Comparison of ENCODE assay signal across 8 cellular contexts in the genomic region with DNA sequence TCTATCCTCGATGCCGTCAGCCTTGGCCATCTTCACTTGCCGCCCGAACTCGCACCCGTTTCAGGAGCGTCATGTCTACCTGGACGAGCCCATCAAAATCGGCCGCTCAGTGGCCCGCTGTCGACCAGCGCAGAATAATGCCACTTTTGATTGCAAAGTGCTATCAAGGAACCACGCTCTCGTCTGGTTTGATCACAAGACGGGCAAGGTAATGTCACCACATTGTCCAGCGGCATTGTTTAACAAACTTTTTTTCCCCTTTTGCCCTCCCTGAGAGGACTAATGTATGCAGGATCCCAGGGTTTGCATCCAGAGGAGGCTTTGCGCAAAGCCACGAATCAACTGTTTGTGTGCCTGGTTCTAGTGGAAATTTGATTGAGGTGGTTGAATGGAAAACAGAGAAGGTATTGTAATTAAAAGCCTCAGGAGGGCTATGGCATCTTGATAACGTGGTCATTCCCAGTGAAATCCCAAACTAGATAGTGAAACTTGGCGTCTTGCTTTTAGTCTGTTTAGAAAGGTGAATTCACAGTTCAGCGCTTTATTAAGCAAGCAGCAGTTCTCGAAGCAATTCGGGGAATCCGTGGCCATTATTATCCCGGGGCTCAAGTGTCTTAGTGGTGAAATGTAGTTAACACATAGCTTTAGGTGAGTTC. TPM values are rescaled to one million over a fixed set of nuclear protein-coding genes. Genes with fewer than 3 reads are reported as not detected.
A peak's percentile ranks its signal among the peaks of the same experiment; 100 is the strongest.
DNase-seq lines count a peak whose midpoint lies in the region; ATAC-seq, FAIRE-seq and TF ChIP-seq lines count a peak whose summit lies in the region.

No MANE protein-coding gene starts in this region.

- peak overlapping the region; percentile 90 for H3K4me2 ChIP-seq in keratinocyte (ENCODE audit: control insufficient read depth, extremely low read depth, insufficient read depth, low read depth, low read length)

- H3K4me3 ChIP-seq in left ventricle myocardium inferior (peak overlapping the region; percentile 84), keratinocyte (ENCODE audit: control insufficient read depth in 2 of 3, extremely low read depth in 1 of 3, insufficient read depth in 2 of 3, low read depth in 1 of 3, low read length in 3 of 3) (peak overlapping the region; percentile 77 to 93 (median 85)), stomach (peak overlapping the region; percentile 80 to 98 (median 94))

- H3K4me1 ChIP-seq in left ventricle myocardium inferior (peaks cover 71% of the 10 kb centered on the region), keratinocyte (ENCODE audit: control insufficient read depth, extremely low read depth, insufficient read depth, low read length) (peaks cover 38% of the 10 kb centered on the region), stomach (peaks cover 23 to 62% (median 52%) of the 10 kb centered on the region in 4 donors)

- peaks cover 30% of the 10 kb centered on the region for H3K36me3 Mint-ChIP-seq in activated naive CD8-positive, alpha-beta T cell treated with anti-CD3 and anti-CD28 coated beads for 36 hours

- no peak for DNase-seq in left ventricle myocardium inferior
- DNase-seq in left cardiac atrium: no peak
- DNase-seq in activated naive CD8-positive, alpha-beta T cell treated with anti-CD3 and anti-CD28 coated beads for 36 hours: no peak
- no peak for DNase-seq in keratinocyte (ENCODE audit: low read depth, low spot score)
- DNase-seq in stomach: no peak
- DNase-seq in frontal cortex (ENCODE audit: low spot score in 2 of 2): no peak
- DNase-seq in effector CD4-positive, alpha-beta T cell: no peak
- no peak for DNase-seq in amniotic stem cell (lab: John Stamatoyannopoulos, UW)

- H3K27ac ChIP-seq in left ventricle myocardium inferior (replicated peaks) (no peak overlapping the region), keratinocyte (ENCODE audit: control insufficient read depth, insufficient read depth, low read length) (peak overlapping the region; percentile 99), stomach (peak overlapping the region in 3 of 5 donors; percentile 88 to 95 (median 93))

- H3K4me1 Mint-ChIP-seq in activated naive CD8-positive, alpha-beta T cell treated with anti-CD3 and anti-CD28 coated beads for 36 hours: peaks cover 31% of the 10 kb centered on the region

- no peak for TF ChIP-seq POLR2A in stomach (IDR thresholded peaks at IDR 0.05)

- no peak overlapping the region for H2AFZ ChIP-seq in keratinocyte (ENCODE audit: control insufficient read depth, low read length)

- H3K4me3 Mint-ChIP-seq in activated naive CD8-positive, alpha-beta T cell treated with anti-CD3 and anti-CD28 coated beads for 36 hours: peak overlapping the region; percentile 97

- peaks cover 18% of the 10 kb centered on the region for H4K20me1 ChIP-seq in keratinocyte (ENCODE audit: control insufficient read depth, extremely low read depth, insufficient read depth, low read length)

- no peaks in the 10 kb centered on the region for H3K9me3 ChIP-seq in left ventricle myocardium inferior (replicated peaks)
- no peaks in the 10 kb centered on the region for H3K9me3 ChIP-seq in keratinocyte (ENCODE audit: control insufficient read depth, low read depth, low read length)
- no peaks in the 10 kb centered on the region for H3K9me3 ChIP-seq in stomach

- no peak for ATAC-seq in left cardiac atrium

- H3K36me3 ChIP-seq in left ventricle myocardium inferior: peaks cover 22% of the 10 kb centered on the region
- peaks cover 5 to 19% of the 10 kb centered on the region in 2 experiments for H3K36me3 ChIP-seq in keratinocyte (ENCODE audit: control insufficient read depth in 2 of 2, extremely low read depth in 1 of 2, insufficient read depth in 2 of 2, low read length in 2 of 2)
- H3K36me3 ChIP-seq in stomach: peaks cover 3 to 17% (median 14%) of the 10 kb centered on the region in 4 donors

- dilution Hi-C loops in keratinocyte (cut with MboI; ENCODE audit: extremely low pct_ligation_motif_present, low sequenced_read_pairs): no loop called here

- 14 to 29% (median 26%) methylated on average over 26 of the region's 26 CpGs for WGBS in stomach, 5 donors

- no peak overlapping the region for H3K27ac Mint-ChIP-seq in activated naive CD8-positive, alpha-beta T cell treated with anti-CD3 and anti-CD28 coated beads for 36 hours

- peak overlapping the region; percentile 91 for H3K9ac ChIP-seq in keratinocyte (ENCODE audit: control insufficient read depth, extremely low read depth, insufficient read depth, low read length)

- no peaks in the 10 kb centered on the region for H3K9me3 Mint-ChIP-seq in activated naive CD8-positive, alpha-beta T cell treated with anti-CD3 and anti-CD28 coated beads for 36 hours

- no peak for TF ChIP-seq EP300 in stomach (IDR thresholded peaks at IDR 0.05)

- H3K27me3 ChIP-seq in left ventricle myocardium inferior (ENCODE audit: low read depth) (no peaks in the 10 kb centered on the region), keratinocyte (ENCODE audit: control insufficient read depth, extremely low read depth, insufficient read depth, low read length) (no peaks in the 10 kb centered on the region), stomach (no peaks in the 10 kb centered on the region)

- FAIRE-seq in keratinocyte (lab: Jason Lieb, UNC) (no peak), frontal cortex (lab: Jason Lieb, UNC) (no peak)

- H3K27me3 Mint-ChIP-seq in activated naive CD8-positive, alpha-beta T cell treated with anti-CD3 and anti-CD28 coated beads for 36 hours: no peaks in the 10 kb centered on the region

- intact Hi-C loops in left ventricle myocardium inferior (cut with micrococcal nuclease): no loop called here
- intact Hi-C loops in left cardiac atrium (cut with DNase I): no loop called here
- intact Hi-C loops in stomach (cut with DNase I; ENCODE audit: low total_unique reads): loop anchor here (10.0 kb wide), 1 partner anchor 53 kb away; no protein-coding TSS in a partner anchor

- H3K79me2 ChIP-seq in keratinocyte (ENCODE audit: control insufficient read depth, insufficient read depth, low read length): peaks cover 66% of the 10 kb centered on the region

- no peaks in the 10 kb centered on the region for H3K9me1 ChIP-seq in keratinocyte (ENCODE audit: control insufficient read depth, extremely low read depth, insufficient read depth, low read length)

- TF ChIP-seq CTCF in left ventricle myocardium inferior (IDR thresholded peaks at IDR 0.05; ENCODE audit: borderline replicate concordance) (no peak), keratinocyte (optimal IDR thresholded peaks at IDR 0.05 in 1 of 3, IDR thresholded peaks at IDR 0.05 in 1 of 3, conservative IDR thresholded peaks at IDR 0.05 in 1 of 3; ENCODE audit: extremely low read depth in 1 of 3, insufficient read depth in 2 of 3, low read length in 3 of 3) (no peak), stomach (IDR thresholded peaks at IDR 0.05) (no peak)

RNA-seq across cellular contexts. Expression of a gene that starts 1.7 kb away (rescaled TPM):
- total RNA-seq in left ventricle myocardium inferior: 316 TPM
- total RNA-seq in left cardiac atrium: 100 to 1,000 TPM; 213 to 259 TPM
- 10 to 100 TPM; 51.2 to 52.8 TPM for total RNA-seq in activated naive CD8-positive, alpha-beta T cell treated with anti-CD3 and anti-CD28 coated beads for 36 hours
- 44.4 to 58.0 TPM (median 53.1 TPM) in 3 replicates for polyA plus RNA-seq in keratinocyte
- polyA plus RNA-seq in keratinocyte (2011; ENCODE audit: low read depth): 150 TPM
- polyA plus RNA-seq in keratinocyte (2011; cell fraction: cytosol; rRNA removed): 36.2 and 58.9 TPM in 2 replicates
- 68.3 and 79.3 TPM in 2 replicates for polyA plus RNA-seq in keratinocyte (2011; cell fraction: nucleus; rRNA removed)
- 37.2 and 52.5 TPM in 2 replicates for polyA plus RNA-seq in keratinocyte (2012; ENCODE audit: low replicate concordance)
- polyA minus RNA-seq in keratinocyte: 76.8 to 122 TPM (median 104 TPM) in 3 replicates
- 78.1 TPM for polyA minus RNA-seq in keratinocyte (2011; cell fraction: cytosol; rRNA and poly(A)+ RNA removed)
- 103 and 188 TPM in 2 replicates for polyA minus RNA-seq in keratinocyte (2011; cell fraction: nucleus; rRNA and poly(A)+ RNA removed)
- total RNA-seq in stomach: 100 to 1,000 TPM; 123 to 534 (median 292) TPM
- polyA plus RNA-seq in stomach: 10 to 100 TPM; 23.9 to 41.2 (median 26.7) TPM
- 60.7 TPM for total RNA-seq in frontal cortex
